In the genomic region with DNA sequence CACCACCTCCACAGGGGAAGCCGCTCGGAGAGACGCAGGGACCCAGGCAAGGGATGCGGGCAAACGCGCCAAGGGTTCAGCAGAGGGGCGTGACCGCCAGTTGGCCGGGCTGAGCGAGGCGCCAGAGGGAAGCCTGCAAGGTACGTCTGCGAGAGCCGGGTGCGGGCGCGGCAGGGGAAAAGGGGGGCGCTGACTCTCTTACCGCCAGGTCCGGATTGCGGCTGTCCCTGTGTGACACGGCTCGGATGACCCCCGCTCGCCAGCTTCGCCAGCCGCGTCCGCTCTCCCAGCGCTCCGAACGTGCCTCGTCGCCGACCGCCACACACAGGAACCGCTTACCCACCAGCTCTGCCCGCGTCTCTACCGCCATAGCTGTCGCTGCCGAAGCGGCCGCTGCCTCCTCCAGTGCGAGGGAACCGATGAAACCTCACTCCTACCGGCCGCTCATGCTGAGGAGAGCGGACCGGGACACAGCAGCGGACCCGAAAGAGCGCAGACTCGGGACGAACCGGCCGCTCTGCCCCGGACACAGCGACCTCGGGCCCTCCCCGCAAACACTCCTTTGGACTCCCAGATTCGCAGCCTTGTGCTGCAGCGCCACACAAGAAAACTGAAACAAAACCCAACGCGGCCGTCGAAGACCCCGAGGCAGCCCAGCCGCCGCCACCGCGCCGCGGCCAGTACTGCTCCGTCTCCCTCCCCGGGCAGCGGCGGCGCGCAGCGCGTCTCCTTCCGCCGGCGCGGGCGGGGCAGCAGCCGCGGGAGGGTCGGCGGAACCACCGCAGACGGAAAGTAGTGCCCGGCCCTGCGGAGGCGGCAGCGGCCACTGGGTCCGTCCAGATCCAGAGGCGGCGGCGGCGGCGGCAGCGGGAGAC, we compare ENCODE assay signal across 1 cellular context.
TF ChIP-seq lines count a peak whose summit lies in the region.

A gene with protein sequence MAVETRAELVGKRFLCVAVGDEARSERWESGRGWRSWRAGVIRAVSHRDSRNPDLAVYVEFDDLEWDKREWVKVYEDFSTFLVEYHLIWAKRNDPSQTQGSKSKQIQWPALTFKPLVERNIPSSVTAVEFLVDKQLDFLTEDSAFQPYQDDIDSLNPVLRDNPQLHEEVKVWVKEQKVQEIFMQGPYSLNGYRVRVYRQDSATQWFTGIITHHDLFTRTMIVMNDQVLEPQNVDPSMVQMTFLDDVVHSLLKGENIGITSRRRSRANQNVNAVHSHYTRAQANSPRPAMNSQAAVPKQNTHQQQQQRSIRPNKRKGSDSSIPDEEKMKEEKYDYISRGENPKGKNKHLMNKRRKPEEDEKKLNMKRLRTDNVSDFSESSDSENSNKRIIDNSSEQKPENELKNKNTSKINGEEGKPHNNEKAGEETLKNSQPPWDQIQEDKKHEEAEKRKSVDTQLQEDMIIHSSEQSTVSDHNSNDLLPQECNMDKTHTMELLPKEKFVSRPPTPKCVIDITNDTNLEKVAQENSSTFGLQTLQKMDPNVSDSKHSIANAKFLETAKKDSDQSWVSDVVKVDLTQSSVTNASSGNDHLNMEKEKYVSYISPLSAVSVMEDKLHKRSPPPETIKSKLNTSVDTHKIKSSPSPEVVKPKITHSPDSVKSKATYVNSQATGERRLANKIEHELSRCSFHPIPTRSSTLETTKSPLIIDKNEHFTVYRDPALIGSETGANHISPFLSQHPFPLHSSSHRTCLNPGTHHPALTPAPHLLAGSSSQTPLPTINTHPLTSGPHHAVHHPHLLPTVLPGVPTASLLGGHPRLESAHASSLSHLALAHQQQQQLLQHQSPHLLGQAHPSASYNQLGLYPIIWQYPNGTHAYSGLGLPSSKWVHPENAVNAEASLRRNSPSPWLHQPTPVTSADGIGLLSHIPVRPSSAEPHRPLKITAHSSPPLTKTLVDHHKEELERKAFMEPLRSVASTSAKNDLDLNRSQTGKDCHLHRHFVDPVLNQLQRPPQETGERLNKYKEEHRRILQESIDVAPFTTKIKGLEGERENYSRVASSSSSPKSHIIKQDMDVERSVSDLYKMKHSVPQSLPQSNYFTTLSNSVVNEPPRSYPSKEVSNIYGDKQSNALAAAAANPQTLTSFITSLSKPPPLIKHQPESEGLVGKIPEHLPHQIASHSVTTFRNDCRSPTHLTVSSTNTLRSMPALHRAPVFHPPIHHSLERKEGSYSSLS (N-terminal part only) (minus strand): TSS at position 685 of the 875 bp plus-strand sequence. CDS start 315 bp downstream, at position 370.

TF ChIP-seq in K562, 482 proteins besides CTCF, POLR2A, EP300 and RAD21 (continued from another document):
- TF ChIP-seq RUNX1 (IDR thresholded peaks at IDR 0.05; ENCODE audit: low read depth) (peak; percentile 32; the same call in 1 of the 2 replicates), C11orf30 (IDR thresholded peaks at IDR 0.05; ENCODE audit: low read depth) (no peak), NRF1 (conservative IDR thresholded peaks at IDR 0.05 in 1 of 2, IDR thresholded peaks at IDR 0.05 in 1 of 2) (peak in 1 of 2 experiments; percentile 75), RBFOX2 (IDR thresholded peaks at IDR 0.05; ENCODE audit: low read depth, low read length) (peak; percentile 92), JUNB (CRISPR knock-in tag; conservative IDR thresholded peaks at IDR 0.05) (no peak), NR1H2 (CRISPR knock-in tag; IDR thresholded peaks at IDR 0.05) (peak; percentile 98), NCOA6 (IDR thresholded peaks at IDR 0.05) (peak; percentile 80), OTX1 (CRISPR knock-in tag; IDR thresholded peaks at IDR 0.05) (no peak), RBM34 (IDR thresholded peaks at IDR 0.05; ENCODE audit: borderline replicate concordance, insufficient read depth, low read length) (no peak), ZNF3 (CRISPR knock-in tag; IDR thresholded peaks at IDR 0.05) (no peak), SMARCE1 (IDR thresholded peaks at IDR 0.05) (peak; percentile 50; the same call in 1 of the 2 replicates), ZNF12 (CRISPR knock-in tag; IDR thresholded peaks at IDR 0.05) (peak; percentile 62), FIP1L1 (IDR thresholded peaks at IDR 0.05; ENCODE audit: low read depth, low read length, poor library complexity, severe bottlenecking) (peak; percentile 61), SMAD4 (CRISPR knock-in tag; conservative IDR thresholded peaks at IDR 0.05) (peak; percentile 100), ZNF224 (CRISPR knock-in tag; IDR thresholded peaks at IDR 0.05) (peak; percentile 78; the same call in 1 of the 2 replicates), ZNF274 (IDR thresholded peaks at IDR 0.05; ENCODE audit: borderline replicate concordance, low read depth, low read length) (no peak), CCNT2 (IDR thresholded peaks at IDR 0.05; ENCODE audit: borderline replicate concordance, extremely low read depth, insufficient read length, low read depth, low read length) (peak; percentile 92)
- TF ChIP-seq, protein P1, sequence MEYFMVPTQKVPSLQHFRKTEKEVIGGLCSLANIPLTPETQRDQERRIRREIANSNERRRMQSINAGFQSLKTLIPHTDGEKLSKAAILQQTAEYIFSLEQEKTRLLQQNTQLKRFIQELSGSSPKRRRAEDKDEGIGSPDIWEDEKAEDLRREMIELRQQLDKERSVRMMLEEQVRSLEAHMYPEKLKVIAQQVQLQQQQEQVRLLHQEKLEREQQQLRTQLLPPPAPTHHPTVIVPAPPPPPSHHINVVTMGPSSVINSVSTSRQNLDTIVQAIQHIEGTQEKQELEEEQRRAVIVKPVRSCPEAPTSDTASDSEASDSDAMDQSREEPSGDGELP (CRISPR knock-in tag; IDR thresholded peaks at IDR 0.05; ENCODE audit: borderline replicate concordance), result peak; percentile 69; the same call in 1 of the 2 replicates
- TF ChIP-seq, protein P2, sequence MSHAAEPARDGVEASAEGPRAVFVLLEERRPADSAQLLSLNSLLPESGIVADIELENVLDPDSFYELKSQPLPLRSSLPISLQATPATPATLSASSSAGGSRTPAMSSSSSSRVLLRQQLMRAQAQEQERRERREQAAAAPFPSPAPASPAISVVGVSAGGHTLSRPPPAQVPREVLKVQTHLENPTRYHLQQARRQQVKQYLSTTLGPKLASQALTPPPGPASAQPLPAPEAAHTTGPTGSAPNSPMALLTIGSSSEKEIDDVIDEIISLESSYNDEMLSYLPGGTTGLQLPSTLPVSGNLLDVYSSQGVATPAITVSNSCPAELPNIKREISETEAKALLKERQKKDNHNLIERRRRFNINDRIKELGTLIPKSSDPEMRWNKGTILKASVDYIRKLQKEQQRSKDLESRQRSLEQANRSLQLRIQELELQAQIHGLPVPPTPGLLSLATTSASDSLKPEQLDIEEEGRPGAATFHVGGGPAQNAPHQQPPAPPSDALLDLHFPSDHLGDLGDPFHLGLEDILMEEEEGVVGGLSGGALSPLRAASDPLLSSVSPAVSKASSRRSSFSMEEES (CRISPR knock-in tag; IDR thresholded peaks at IDR 0.05), result no peak
- TF ChIP-seq, protein P3, sequence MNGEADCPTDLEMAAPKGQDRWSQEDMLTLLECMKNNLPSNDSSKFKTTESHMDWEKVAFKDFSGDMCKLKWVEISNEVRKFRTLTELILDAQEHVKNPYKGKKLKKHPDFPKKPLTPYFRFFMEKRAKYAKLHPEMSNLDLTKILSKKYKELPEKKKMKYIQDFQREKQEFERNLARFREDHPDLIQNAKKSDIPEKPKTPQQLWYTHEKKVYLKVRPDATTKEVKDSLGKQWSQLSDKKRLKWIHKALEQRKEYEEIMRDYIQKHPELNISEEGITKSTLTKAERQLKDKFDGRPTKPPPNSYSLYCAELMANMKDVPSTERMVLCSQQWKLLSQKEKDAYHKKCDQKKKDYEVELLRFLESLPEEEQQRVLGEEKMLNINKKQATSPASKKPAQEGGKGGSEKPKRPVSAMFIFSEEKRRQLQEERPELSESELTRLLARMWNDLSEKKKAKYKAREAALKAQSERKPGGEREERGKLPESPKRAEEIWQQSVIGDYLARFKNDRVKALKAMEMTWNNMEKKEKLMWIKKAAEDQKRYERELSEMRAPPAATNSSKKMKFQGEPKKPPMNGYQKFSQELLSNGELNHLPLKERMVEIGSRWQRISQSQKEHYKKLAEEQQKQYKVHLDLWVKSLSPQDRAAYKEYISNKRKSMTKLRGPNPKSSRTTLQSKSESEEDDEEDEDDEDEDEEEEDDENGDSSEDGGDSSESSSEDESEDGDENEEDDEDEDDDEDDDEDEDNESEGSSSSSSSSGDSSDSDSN (IDR thresholded peaks at IDR 0.05; ENCODE audit: borderline replicate concordance in 1 of 2, low read depth in 2 of 2, low read length in 2 of 2), result peak; percentile 91 to 92; a peak in 3 of 4 replicates
- TF ChIP-seq, protein P4, sequence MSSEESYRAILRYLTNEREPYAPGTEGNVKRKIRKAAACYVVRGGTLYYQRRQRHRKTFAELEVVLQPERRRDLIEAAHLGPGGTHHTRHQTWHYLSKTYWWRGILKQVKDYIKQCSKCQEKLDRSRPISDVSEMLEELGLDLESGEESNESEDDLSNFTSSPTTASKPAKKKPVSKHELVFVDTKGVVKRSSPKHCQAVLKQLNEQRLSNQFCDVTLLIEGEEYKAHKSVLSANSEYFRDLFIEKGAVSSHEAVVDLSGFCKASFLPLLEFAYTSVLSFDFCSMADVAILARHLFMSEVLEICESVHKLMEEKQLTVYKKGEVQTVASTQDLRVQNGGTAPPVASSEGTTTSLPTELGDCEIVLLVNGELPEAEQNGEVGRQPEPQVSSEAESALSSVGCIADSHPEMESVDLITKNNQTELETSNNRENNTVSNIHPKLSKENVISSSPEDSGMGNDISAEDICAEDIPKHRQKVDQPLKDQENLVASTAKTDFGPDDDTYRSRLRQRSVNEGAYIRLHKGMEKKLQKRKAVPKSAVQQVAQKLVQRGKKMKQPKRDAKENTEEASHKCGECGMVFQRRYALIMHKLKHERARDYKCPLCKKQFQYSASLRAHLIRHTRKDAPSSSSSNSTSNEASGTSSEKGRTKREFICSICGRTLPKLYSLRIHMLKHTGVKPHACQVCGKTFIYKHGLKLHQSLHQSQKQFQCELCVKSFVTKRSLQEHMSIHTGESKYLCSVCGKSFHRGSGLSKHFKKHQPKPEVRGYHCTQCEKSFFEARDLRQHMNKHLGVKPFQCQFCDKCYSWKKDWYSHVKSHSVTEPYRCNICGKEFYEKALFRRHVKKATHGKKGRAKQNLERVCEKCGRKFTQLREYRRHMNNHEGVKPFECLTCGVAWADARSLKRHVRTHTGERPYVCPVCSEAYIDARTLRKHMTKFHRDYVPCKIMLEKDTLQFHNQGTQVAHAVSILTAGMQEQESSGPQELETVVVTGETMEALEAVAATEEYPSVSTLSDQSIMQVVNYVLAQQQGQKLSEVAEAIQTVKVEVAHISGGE (CRISPR knock-in tag; IDR thresholded peaks at IDR 0.05), result peak in 1 of 3 experiments; percentile 47; a peak in 1 of 6 replicates
- TF ChIP-seq, protein P5, sequence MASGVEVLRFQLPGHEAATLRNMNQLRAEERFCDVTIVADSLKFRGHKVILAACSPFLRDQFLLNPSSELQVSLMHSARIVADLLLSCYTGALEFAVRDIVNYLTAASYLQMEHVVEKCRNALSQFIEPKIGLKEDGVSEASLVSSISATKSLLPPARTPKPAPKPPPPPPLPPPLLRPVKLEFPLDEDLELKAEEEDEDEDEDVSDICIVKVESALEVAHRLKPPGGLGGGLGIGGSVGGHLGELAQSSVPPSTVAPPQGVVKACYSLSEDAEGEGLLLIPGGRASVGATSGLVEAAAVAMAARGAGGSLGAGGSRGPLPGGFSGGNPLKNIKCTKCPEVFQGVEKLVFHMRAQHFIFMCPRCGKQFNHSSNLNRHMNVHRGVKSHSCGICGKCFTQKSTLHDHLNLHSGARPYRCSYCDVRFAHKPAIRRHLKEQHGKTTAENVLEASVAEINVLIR (CRISPR knock-in tag; IDR thresholded peaks at IDR 0.05), result no peak
- TF ChIP-seq, protein P6, sequence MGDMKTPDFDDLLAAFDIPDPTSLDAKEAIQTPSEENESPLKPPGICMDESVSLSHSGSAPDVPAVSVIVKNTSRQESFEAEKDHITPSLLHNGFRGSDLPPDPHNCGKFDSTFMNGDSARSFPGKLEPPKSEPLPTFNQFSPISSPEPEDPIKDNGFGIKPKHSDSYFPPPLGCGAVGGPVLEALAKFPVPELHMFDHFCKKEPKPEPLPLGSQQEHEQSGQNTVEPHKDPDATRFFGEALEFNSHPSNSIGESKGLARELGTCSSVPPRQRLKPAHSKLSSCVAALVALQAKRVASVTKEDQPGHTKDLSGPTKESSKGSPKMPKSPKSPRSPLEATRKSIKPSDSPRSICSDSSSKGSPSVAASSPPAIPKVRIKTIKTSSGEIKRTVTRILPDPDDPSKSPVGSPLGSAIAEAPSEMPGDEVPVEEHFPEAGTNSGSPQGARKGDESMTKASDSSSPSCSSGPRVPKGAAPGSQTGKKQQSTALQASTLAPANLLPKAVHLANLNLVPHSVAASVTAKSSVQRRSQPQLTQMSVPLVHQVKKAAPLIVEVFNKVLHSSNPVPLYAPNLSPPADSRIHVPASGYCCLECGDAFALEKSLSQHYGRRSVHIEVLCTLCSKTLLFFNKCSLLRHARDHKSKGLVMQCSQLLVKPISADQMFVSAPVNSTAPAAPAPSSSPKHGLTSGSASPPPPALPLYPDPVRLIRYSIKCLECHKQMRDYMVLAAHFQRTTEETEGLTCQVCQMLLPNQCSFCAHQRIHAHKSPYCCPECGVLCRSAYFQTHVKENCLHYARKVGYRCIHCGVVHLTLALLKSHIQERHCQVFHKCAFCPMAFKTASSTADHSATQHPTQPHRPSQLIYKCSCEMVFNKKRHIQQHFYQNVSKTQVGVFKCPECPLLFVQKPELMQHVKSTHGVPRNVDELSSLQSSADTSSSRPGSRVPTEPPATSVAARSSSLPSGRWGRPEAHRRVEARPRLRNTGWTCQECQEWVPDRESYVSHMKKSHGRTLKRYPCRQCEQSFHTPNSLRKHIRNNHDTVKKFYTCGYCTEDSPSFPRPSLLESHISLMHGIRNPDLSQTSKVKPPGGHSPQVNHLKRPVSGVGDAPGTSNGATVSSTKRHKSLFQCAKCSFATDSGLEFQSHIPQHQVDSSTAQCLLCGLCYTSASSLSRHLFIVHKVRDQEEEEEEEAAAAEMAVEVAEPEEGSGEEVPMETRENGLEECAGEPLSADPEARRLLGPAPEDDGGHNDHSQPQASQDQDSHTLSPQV (IDR thresholded peaks at IDR 0.05), result peak; percentile 80
